Comparison of ENCODE assay signal across 1 cellular context in genomic region chr10:72061491-72061890, GRCh38.
A peak's percentile ranks its signal among the peaks of the same experiment; 100 is the strongest.
TF ChIP-seq lines count a peak whose summit lies in the region.

No MANE protein-coding gene starts in this region.

TF ChIP-seq in K562, 482 proteins besides CTCF, POLR2A, EP300 and RAD21:
- TF ChIP-seq TEAD2 (tag; IDR thresholded peaks at IDR 0.05) (no peak), IRF9 (tag; IDR thresholded peaks at IDR 0.05) (no peak), PRDM10 (IDR thresholded peaks at IDR 0.05; ENCODE audit: partially characterized antibody) (peak; percentile 36), ZNF408 (CRISPR knock-in tag; IDR thresholded peaks at IDR 0.05; ENCODE audit: low read depth) (no peak), STAG1 (CRISPR knock-in tag; IDR thresholded peaks at IDR 0.05; ENCODE audit: borderline replicate concordance) (peak; percentile 19; the same call in 1 of the 2 replicates), SMC3 (conservative IDR thresholded peaks at IDR 0.05; ENCODE audit: insufficient read depth, low read depth, low read length) (peak; percentile 58)
